1 cellular context compared by ENCODE assay signal in the genomic region with DNA sequence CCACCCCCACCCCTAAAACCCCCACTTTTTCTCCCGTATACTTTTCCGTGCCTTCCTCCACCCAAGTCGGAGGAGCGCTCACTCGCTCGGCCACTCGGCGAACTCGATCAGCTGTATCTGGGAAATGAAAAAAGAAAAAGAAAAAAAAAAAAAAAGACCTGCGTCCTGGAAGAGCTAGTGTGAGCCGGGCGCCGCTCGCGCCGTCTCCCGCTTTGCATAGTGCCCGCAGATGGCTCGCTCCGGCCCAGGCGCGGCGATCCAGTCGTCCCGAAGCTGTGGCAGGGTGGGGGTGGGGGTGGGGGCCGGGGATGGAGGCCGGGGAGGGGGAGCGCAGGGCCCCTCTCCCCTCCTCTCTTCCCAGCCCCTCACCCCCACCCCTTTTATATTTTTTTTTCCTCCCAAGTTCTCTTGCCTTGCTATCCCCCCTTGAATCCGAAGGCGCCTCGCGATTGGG.
TF ChIP-seq lines count a peak whose summit lies in the region.

No MANE protein-coding gene starts in this region.

TF ChIP-seq in HepG2, 621 proteins besides CTCF, POLR2A, EP300 and RAD21 (continued from another document and continues in another):
- no peak for TF ChIP-seq NFKBIZ (CRISPR knock-in tag; IDR thresholded peaks at IDR 0.05)
- TF ChIP-seq, protein P1, sequence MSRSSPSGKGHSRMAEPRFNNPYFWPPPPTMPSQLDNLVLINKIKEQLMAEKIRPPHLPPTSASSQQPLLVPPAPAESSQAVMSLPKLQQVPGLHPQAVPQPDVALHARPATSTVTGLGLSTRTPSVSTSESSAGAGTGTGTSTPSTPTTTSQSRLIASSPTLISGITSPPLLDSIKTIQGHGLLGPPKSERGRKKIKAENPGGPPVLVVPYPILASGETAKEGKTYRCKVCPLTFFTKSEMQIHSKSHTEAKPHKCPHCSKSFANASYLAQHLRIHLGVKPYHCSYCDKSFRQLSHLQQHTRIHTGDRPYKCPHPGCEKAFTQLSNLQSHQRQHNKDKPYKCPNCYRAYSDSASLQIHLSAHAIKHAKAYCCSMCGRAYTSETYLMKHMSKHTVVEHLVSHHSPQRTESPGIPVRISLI (CRISPR knock-in tag; IDR thresholded peaks at IDR 0.05; ENCODE audit: borderline replicate concordance): peak; percentile 58; the same call in 1 of the 2 replicates
- TF ChIP-seq ZNF251 (CRISPR knock-in tag; IDR thresholded peaks at IDR 0.05): no peak
- TF ChIP-seq, protein P2, sequence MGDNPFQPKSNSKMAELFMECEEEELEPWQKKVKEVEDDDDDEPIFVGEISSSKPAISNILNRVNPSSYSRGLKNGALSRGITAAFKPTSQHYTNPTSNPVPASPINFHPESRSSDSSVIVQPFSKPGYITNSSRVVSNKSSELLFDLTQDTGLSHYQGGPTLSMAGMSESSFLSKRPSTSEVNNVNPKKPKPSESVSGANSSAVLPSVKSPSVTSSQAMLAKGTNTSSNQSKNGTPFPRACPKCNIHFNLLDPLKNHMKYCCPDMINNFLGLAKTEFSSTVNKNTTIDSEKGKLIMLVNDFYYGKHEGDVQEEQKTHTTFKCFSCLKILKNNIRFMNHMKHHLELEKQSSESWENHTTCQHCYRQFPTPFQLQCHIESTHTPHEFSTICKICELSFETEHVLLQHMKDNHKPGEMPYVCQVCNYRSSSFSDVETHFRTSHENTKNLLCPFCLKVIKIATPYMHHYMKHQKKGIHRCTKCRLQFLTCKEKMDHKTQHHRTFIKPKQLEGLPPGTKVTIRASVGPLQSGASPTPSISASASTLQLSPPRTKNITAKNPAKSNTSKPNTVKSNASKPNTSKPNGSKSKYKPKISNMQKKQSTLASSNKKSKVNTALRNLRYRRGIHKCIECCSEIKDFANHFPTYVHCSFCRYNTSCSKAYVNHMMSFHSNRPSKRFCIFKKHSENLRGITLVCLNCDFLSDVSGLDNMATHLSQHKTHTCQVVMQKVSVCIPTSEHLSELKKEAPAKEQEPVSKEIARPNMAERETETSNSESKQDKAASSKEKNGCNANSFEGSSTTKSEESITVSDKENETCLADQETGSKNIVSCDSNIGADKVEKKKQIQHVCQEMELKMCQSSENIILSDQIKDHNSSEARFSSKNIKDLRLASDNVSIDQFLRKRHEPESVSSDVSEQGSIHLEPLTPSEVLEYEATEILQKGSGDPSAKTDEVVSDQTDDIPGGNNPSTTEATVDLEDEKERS (CRISPR knock-in tag; IDR thresholded peaks at IDR 0.05): no peak
- TF ChIP-seq NFAT5 (CRISPR knock-in tag; IDR thresholded peaks at IDR 0.05): no peak
- TF ChIP-seq, protein P3, sequence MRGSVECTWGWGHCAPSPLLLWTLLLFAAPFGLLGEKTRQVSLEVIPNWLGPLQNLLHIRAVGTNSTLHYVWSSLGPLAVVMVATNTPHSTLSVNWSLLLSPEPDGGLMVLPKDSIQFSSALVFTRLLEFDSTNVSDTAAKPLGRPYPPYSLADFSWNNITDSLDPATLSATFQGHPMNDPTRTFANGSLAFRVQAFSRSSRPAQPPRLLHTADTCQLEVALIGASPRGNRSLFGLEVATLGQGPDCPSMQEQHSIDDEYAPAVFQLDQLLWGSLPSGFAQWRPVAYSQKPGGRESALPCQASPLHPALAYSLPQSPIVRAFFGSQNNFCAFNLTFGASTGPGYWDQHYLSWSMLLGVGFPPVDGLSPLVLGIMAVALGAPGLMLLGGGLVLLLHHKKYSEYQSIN (CRISPR knock-in tag; IDR thresholded peaks at IDR 0.05; ENCODE audit: borderline replicate concordance): no peak
- no peak for TF ChIP-seq KIAA2018 (CRISPR knock-in tag; IDR thresholded peaks at IDR 0.05; ENCODE audit: borderline replicate concordance)
- 0 out of 2 replicates have a peak, but pooled peaks have one; percentile 5 for TF ChIP-seq PHF20 (CRISPR knock-in tag; IDR thresholded peaks at IDR 0.05)
- TF ChIP-seq CCDC6 (CRISPR knock-in tag; IDR thresholded peaks at IDR 0.05): no peak
- TF ChIP-seq RBM22 (optimal IDR thresholded peaks at IDR 0.05; ENCODE audit: low read length): no peak
- no peak for TF ChIP-seq HMG20A (CRISPR knock-in tag; IDR thresholded peaks at IDR 0.05; ENCODE audit: borderline replicate concordance)
- TF ChIP-seq ZNF615 (CRISPR knock-in tag; IDR thresholded peaks at IDR 0.05; ENCODE audit: borderline replicate concordance): no peak
- TF ChIP-seq RORA (CRISPR knock-in tag; IDR thresholded peaks at IDR 0.05): no peak
- TF ChIP-seq CCAR2 (optimal IDR thresholded peaks at IDR 0.05; ENCODE audit: low read depth, low read length): no peak
- TF ChIP-seq RNF2 (conservative IDR thresholded peaks at IDR 0.05; ENCODE audit: low read depth): no peak
- no peak for TF ChIP-seq XRCC5 (optimal IDR thresholded peaks at IDR 0.05; ENCODE audit: low read length)
- peak; percentile 67; the same call in 1 of the 2 replicates for TF ChIP-seq RBFOX2 (IDR thresholded peaks at IDR 0.05; ENCODE audit: low read depth, low read length)
- 0 out of 2 replicates have a peak, but pooled peaks have one; percentile 13 for TF ChIP-seq ATF7-NPFF (CRISPR knock-in tag; IDR thresholded peaks at IDR 0.05; ENCODE audit: low read depth)
- no peak for TF ChIP-seq NR1H2 (CRISPR knock-in tag; IDR thresholded peaks at IDR 0.05; ENCODE audit: borderline replicate concordance, low read depth)
- TF ChIP-seq TBX3 (IDR thresholded peaks at IDR 0.05; ENCODE audit: borderline replicate concordance): no peak
- no peak for TF ChIP-seq TARDBP (CRISPR knock-in tag; IDR thresholded peaks at IDR 0.05)
- no peak for TF ChIP-seq MEIS2 (CRISPR knock-in tag; IDR thresholded peaks at IDR 0.05)
- TF ChIP-seq ZNF20 (CRISPR knock-in tag; IDR thresholded peaks at IDR 0.05): no peak
- TF ChIP-seq THYN1 (CRISPR knock-in tag; IDR thresholded peaks at IDR 0.05; ENCODE audit: borderline replicate concordance, low read depth): no peak
- no peak for TF ChIP-seq GTF3A (CRISPR knock-in tag; conservative IDR thresholded peaks at IDR 0.05)
- no peak for TF ChIP-seq KDM5A (IDR thresholded peaks at IDR 0.05; ENCODE audit: borderline replicate concordance, low read length)
- no peak for TF ChIP-seq MED8 (CRISPR knock-in tag; IDR thresholded peaks at IDR 0.05; ENCODE audit: insufficient replicate concordance)
- no peak for TF ChIP-seq SKI (IDR thresholded peaks at IDR 0.05; ENCODE audit: partially characterized antibody)
- TF ChIP-seq MXD4 (CRISPR knock-in tag; IDR thresholded peaks at IDR 0.05): no peak
- no peak for TF ChIP-seq SMYD3 (CRISPR knock-in tag; IDR thresholded peaks at IDR 0.05)
- TF ChIP-seq ZFAT (CRISPR knock-in tag; conservative IDR thresholded peaks at IDR 0.05): no peak
- TF ChIP-seq ADNP (CRISPR knock-in tag; IDR thresholded peaks at IDR 0.05): no peak
- no peak for TF ChIP-seq HOXD1 (CRISPR knock-in tag; IDR thresholded peaks at IDR 0.05)
- TF ChIP-seq ZMYM3 (CRISPR knock-in tag; IDR thresholded peaks at IDR 0.05): 0 out of 2 replicates have a peak, but pooled peaks have one; percentile 1
